In genomic region chr7:43784030-43785001, GRCh38 we compare ENCODE assay signal across 8 cellular contexts. TPM values are rescaled to one million over a fixed set of nuclear protein-coding genes. Genes with fewer than 3 reads are reported as not detected.
DNase-seq lines count a peak whose midpoint lies in the region; ATAC-seq and TF ChIP-seq lines count a peak whose summit lies in the region.

No MANE protein-coding gene starts in this region.

- no peaks in the 10 kb centered on the region; a peak in 1 of 4 replicates for H3K79me1 ChIP-seq in IMR-90 (ENCODE audit: low read depth in 1 of 2, low read length in 2 of 2)

- peak; percentile 97 for ATAC-seq in GM18517 (IDR thresholded peaks at IDR 0.05; ENCODE audit: unreplicated experiment)
- ATAC-seq in GM21619 (IDR thresholded peaks at IDR 0.05; ENCODE audit: unreplicated experiment), result peak; percentile 97
- no peak for ATAC-seq in IMR-90 (ENCODE audit: low read depth)
- ATAC-seq in memory B cell (ENCODE audit: low read depth), result peak; percentile 24

- H3K18ac ChIP-seq in IMR-90 (ENCODE audit: low read depth, low read length), result no peak overlapping the region

- POLR2A ChIA-PET in IMR-90 (lab: Charles Lee; ENCODE audit: unreplicated experiment), result no interaction called here

- in situ Hi-C loops in IMR-90 (cut with MboI; ENCODE audit: low sequenced_read_pairs), result no loop called here

- no peak overlapping the region for H3K9ac ChIP-seq in IMR-90 (ENCODE audit: low read depth, low read length)

- H3K56ac ChIP-seq in IMR-90 (ENCODE audit: extremely low read depth, insufficient read depth, low read length), result no peak overlapping the region

- no peaks in the 10 kb centered on the region for H3K27me3 ChIP-seq in IMR-90 (ENCODE audit: control insufficient read depth, insufficient read depth, low read length)

- peaks cover 23% of the 10 kb centered on the region for H3K36me3 Mint-ChIP-seq in memory B cell

- no peaks in the 10 kb centered on the region; the same call in 1 of the 2 replicates for H3K9me1 ChIP-seq in IMR-90 (ENCODE audit: insufficient read depth, low read length)

- no TSS peak for BruUV-seq in IMR-90 (replicated peaks; lab: Mats Ljungman, UMichigan)

- no peaks in the 10 kb centered on the region for H3K9me3 Mint-ChIP-seq in memory B cell

- dilution Hi-C loops in IMR-90 (cut with HindIII; ENCODE audit: low sequenced_read_pairs, unreplicated experiment), result no loop called here

- no peaks in the 10 kb centered on the region; the same call in 1 of the 2 replicates for H4K20me1 ChIP-seq in IMR-90 (ENCODE audit: insufficient read depth, low read length)

- no peak overlapping the region for H4K5ac ChIP-seq in IMR-90 (ENCODE audit: low read depth, low read length)

- intact Hi-C loops in IMR-90 (cut with micrococcal nuclease), result no loop called here

- H3K9me3 ChIP-seq in IMR-90 (ENCODE audit: control insufficient read depth, insufficient read depth, low read length), result no peaks in the 10 kb centered on the region

- H2BK20ac ChIP-seq in IMR-90 (ENCODE audit: low read depth, low read length), result no peak overlapping the region

- no peak overlapping the region for H3K23ac ChIP-seq in IMR-90 (ENCODE audit: low read depth, low read length)

- DNase-seq in IMR-90, result peak; percentile 6
- DNase-seq in memory B cell (ENCODE audit: low spot score in 2 of 2), result no peak
- no peak for DNase-seq in effector CD8-positive, alpha-beta T cell (lab: John Stamatoyannopoulos, UW)
- no peak for DNase-seq in NCI-H748 treated with DMSO at 0.1 percent for 48 hours (lab: John Stamatoyannopoulos, UW)
- DNase-seq in NCI-H345 treated with DMSO at 0.1 percent for 48 hours (lab: John Stamatoyannopoulos, UW; ENCODE audit: unreplicated experiment), result no peak
- no peak for DNase-seq in NCI-H2081 (lab: John Stamatoyannopoulos, UW)

- no peak overlapping the region for H2AK5ac ChIP-seq in IMR-90 (ENCODE audit: low read depth, low read length)

- no peak overlapping the region for H2BK120ac ChIP-seq in IMR-90 (ENCODE audit: low read depth, low read length)

- H3K14ac ChIP-seq in IMR-90 (replicated peaks; ENCODE audit: low read depth, low read length), result no peak overlapping the region

- no peak overlapping the region for H2AFZ ChIP-seq in IMR-90 (replicated peaks; ENCODE audit: low read length, poor library complexity)

- no peak overlapping the region for H3K27ac ChIP-seq in IMR-90 (ENCODE audit: insufficient read depth, low read length)

- peaks cover 5% of the 10 kb centered on the region; the same call in 1 of the 2 replicates for H3K36me3 ChIP-seq in IMR-90 (ENCODE audit: control insufficient read depth, insufficient read depth, low read length)

- H4K91ac ChIP-seq in IMR-90 (ENCODE audit: insufficient read depth, low read depth, low read length), result no peak overlapping the region

- no peak for TF ChIP-seq RAD21 in IMR-90 (IDR thresholded peaks at IDR 0.05; ENCODE audit: low read length)

- no peak overlapping the region for H2BK5ac ChIP-seq in IMR-90 (ENCODE audit: low read depth, low read length, poor library complexity, severe bottlenecking)

- peaks cover 5% of the 10 kb centered on the region for H3K4me1 ChIP-seq in IMR-90 (ENCODE audit: control insufficient read depth, insufficient read depth, low read length)

- no peak overlapping the region for H4K8ac ChIP-seq in IMR-90 (ENCODE audit: low read depth in 2 of 2, low read length in 2 of 2)

- WGBS in IMR-90 (ENCODE audit: extremely low coverage in 2 of 2, insufficient read length in 1 of 2), 2 experiments, result 93% methylated on average over 3 of the region's 13 CpGs; no CpG with 5 or more reads in 1 of the 2 experiments

- H3K4ac ChIP-seq in IMR-90 (ENCODE audit: low read depth, low read length), result no peak overlapping the region

- no peaks in the 10 kb centered on the region for H3K4me1 Mint-ChIP-seq in memory B cell

- no peak for TF ChIP-seq CTCF in IMR-90 (conservative IDR thresholded peaks at IDR 0.05; ENCODE audit: low read depth, low read length)

- H2BK15ac ChIP-seq in IMR-90 (ENCODE audit: low read depth, low read length), result no peak overlapping the region

- no peak overlapping the region for H3K4me3 Mint-ChIP-seq in memory B cell

- CTCF ChIA-PET in IMR-90 (lab: Yijun Ruan, JAX), result no interaction called here

- H3K27ac Mint-ChIP-seq in memory B cell, result no peak overlapping the region

- no peaks in the 10 kb centered on the region for H3K27me3 Mint-ChIP-seq in memory B cell

- no peak overlapping the region for H2AK9ac ChIP-seq in IMR-90 (replicated peaks; ENCODE audit: low read depth, low read length, poor library complexity)

- no peak overlapping the region for H3K4me3 ChIP-seq in IMR-90 (ENCODE audit: insufficient read depth, low read depth, low read length)

- H3K4me2 ChIP-seq in IMR-90 (ENCODE audit: low read depth, low read length), result no peak overlapping the region

- TF ChIP-seq POLR2A in IMR-90 (IDR thresholded peaks at IDR 0.05; ENCODE audit: low read depth, low read length), result no peak

TF ChIP-seq in IMR-90, 13 proteins besides CTCF, POLR2A, EP300 and RAD21:
- TF ChIP-seq RCOR1 (IDR thresholded peaks at IDR 0.05; ENCODE audit: insufficient replicate concordance, low read length), result no peak
- no peak for TF ChIP-seq RFX5 (IDR thresholded peaks at IDR 0.05; ENCODE audit: low read depth, low read length)
- TF ChIP-seq ELK1 (IDR thresholded peaks at IDR 0.05; ENCODE audit: borderline replicate concordance, low read depth, low read length), result no peak
- TF ChIP-seq CEBPB (IDR thresholded peaks at IDR 0.05; ENCODE audit: low read depth, low read length), result no peak
- TF ChIP-seq SMC3 (IDR thresholded peaks at IDR 0.05; ENCODE audit: low read depth, low read length), result no peak
- no peak for TF ChIP-seq MXI1 (IDR thresholded peaks at IDR 0.05; ENCODE audit: borderline replicate concordance, low read depth, low read length)
- no peak for TF ChIP-seq FOS (IDR thresholded peaks at IDR 0.05; ENCODE audit: low read depth, low read length)
- TF ChIP-seq MAFK (IDR thresholded peaks at IDR 0.05; ENCODE audit: low read depth, low read length), result no peak
- TF ChIP-seq MAZ (IDR thresholded peaks at IDR 0.05; ENCODE audit: borderline replicate concordance, low read depth, low read length), result no peak
- TF ChIP-seq CHD1 (IDR thresholded peaks at IDR 0.05; ENCODE audit: low read depth, low read length), result no peak

RNA-seq across cellular contexts. Expression of gene BLVRA, which starts 25.8 kb away (rescaled TPM):
- total RNA-seq in IMR-90 (2012; rRNA removed), result 32.3 and 35.8 TPM in 2 replicates
- polyA plus RNA-seq in IMR-90 (2012; rRNA removed), result 47.1 and 50.8 TPM in 2 replicates
- polyA plus RNA-seq in IMR-90 (2012; cell fraction: cytosol; rRNA removed), result 32.2 and 46.4 TPM in 2 replicates
- polyA plus RNA-seq in IMR-90 (2012; cell fraction: nucleus; rRNA removed; ENCODE audit: low replicate concordance), result 8.3 and 20.3 TPM in 2 replicates

RNA-seq across cellular contexts. Expression of gene COA1, which starts 55.0 kb away (rescaled TPM):
- total RNA-seq in IMR-90 (2012; rRNA removed), result 59.5 and 66.4 TPM in 2 replicates
- polyA plus RNA-seq in IMR-90 (2012; rRNA removed), result 24.2 and 34.2 TPM in 2 replicates
- polyA plus RNA-seq in IMR-90 (2012; cell fraction: cytosol; rRNA removed), result 8.0 and 13.1 TPM in 2 replicates
- polyA plus RNA-seq in IMR-90 (2012; cell fraction: nucleus; rRNA removed; ENCODE audit: low replicate concordance), result 10.3 and 43.3 TPM in 2 replicates
